Comparison of ENCODE assay signal across 8 cellular contexts in the genomic region with DNA sequence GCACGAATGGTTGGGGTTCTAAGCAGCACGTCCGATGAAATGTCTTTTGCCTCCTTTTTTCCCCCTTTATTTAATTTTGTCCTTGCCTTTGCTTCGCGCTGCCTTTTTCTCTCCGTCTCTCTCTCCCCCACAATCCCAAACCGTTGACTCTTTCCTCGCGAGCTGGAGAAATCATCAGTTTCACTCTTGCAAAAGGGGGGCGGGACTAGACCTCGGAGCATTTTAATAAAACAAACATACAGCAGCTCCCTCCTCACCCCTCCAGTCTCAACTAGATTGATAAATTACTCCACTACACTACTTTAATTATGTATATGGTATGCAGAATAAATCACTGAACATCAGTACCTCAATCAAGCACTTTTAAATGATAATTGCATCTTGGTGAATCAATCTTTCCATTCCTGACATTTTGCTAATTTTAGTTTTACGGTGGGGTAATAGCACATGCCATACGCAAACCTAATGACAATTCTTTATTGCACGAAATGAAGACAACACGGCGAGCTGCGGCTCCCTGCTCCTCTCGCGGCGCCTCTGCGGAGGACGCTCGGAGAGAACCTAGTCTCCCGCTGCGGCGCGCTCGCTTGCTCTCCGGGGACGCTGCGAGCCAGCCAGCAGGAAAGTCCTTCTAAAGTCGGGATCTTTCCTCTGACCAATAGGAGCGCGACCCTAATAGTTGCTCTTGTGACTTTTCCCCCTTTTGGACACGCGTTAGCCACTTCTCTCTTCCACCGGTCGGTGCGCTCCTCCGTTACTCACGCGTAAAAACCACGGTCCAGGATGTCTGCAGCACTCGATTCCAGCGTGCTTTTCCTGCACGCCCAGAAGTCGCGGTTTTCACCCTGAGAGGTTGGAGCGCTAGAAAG. TPM values are rescaled to one million over a fixed set of nuclear protein-coding genes. Genes with fewer than 3 reads are reported as not detected.
A peak's percentile ranks its signal among the peaks of the same experiment; 100 is the strongest.
DNase-seq lines count a peak whose midpoint lies in the region; ATAC-seq and TF ChIP-seq lines count a peak whose summit lies in the region.

No MANE protein-coding gene starts in this region.

- no peaks in the 10 kb centered on the region for H3K27me3 ChIP-seq in ascending aorta
- H3K27me3 ChIP-seq in left ventricle myocardium inferior (ENCODE audit: low read depth), result no peaks in the 10 kb centered on the region
- no peaks in the 10 kb centered on the region for H3K27me3 ChIP-seq in ovary

- peak; percentile 61 for TF ChIP-seq POLR2A in ovary (IDR thresholded peaks at IDR 0.05)

- TF ChIP-seq CTCF in ascending aorta (IDR thresholded peaks at IDR 0.05) (peak in 2 of 3 experiments; percentile 20 to 22), left ventricle myocardium inferior (IDR thresholded peaks at IDR 0.05; ENCODE audit: borderline replicate concordance) (peak; percentile 38), ovary (IDR thresholded peaks at IDR 0.05) (no peak)

- H3K4me1 ChIP-seq in ascending aorta (peaks cover 0 to 3% of the 10 kb centered on the region in 2 donors), left ventricle myocardium inferior (peaks cover 66% of the 10 kb centered on the region), ovary (ENCODE audit: insufficient read depth) (peaks cover 3% of the 10 kb centered on the region)

- TF ChIP-seq EP300 in ovary (IDR thresholded peaks at IDR 0.05), result no peak

- H3K27ac ChIP-seq in ascending aorta, result peak overlapping the region; percentile 90 to 95
- peak overlapping the region; percentile 94 for H3K27ac ChIP-seq in left ventricle myocardium inferior (replicated peaks)
- H3K27ac ChIP-seq in ovary, result peak overlapping the region; percentile 82 to 87

- intact Hi-C loops in ascending aorta (cut with DNase I) (loop anchor here (1.0 to 10.0 kb wide), 10 partner anchors 47 to 1521 kb away; a partner anchor contains a TSS), left ventricle myocardium inferior (cut with micrococcal nuclease) (loop anchor here (5.0 kb wide), 1 partner anchor 56 kb away; no protein-coding TSS in a partner anchor), ovary (cut with DNase I) (loop anchor here (2.0 to 10.0 kb wide), 4 partner anchors 47 to 149 kb away; no protein-coding TSS in a partner anchor)

- 0 to 1% (median 1%) methylated on average over 49 of the region's 49 CpGs for WGBS in ovary, 3 donors

- no peaks in the 10 kb centered on the region for H3K36me3 ChIP-seq in ascending aorta
- no peaks in the 10 kb centered on the region for H3K36me3 ChIP-seq in left ventricle myocardium inferior
- no peaks in the 10 kb centered on the region for H3K36me3 ChIP-seq in ovary

- ATAC-seq in HG03066 (IDR thresholded peaks at IDR 0.05; ENCODE audit: low read depth, unreplicated experiment), result peak; percentile 22

- H3K4me3 ChIP-seq in ascending aorta, result peak overlapping the region; percentile 75 to 83
- H3K4me3 ChIP-seq in left ventricle myocardium inferior, result peak overlapping the region; percentile 79
- peak overlapping the region; percentile 48 for H3K4me3 ChIP-seq in ovary

- peak; percentile 26 for DNase-seq in stimulated activated CD4-positive, alpha-beta T cell treated with anti-CD3 and anti-CD28 coated beads, Interleukin-15, amount 100 ng/mL, for 24 hours
- no peak for DNase-seq in stimulated activated CD4-positive, alpha-beta T cell treated with anti-CD3 and anti-CD28 coated beads, Interleukin-4, amount 100 ng/mL, for 24 hours
- DNase-seq in NOMO-1 (lab: John Stamatoyannopoulos, UW; ENCODE audit: unreplicated experiment in 2 of 2) (peak; percentile 86 to 88), ascending aorta (ENCODE audit: low spot score in 2 of 2) (peak; percentile 29 to 88), left ventricle myocardium inferior (peak; percentile 73), ovary (peak; percentile 70 to 79 (median 74))
- no peak for DNase-seq in central memory CD4-positive, alpha-beta T cell

- no peaks in the 10 kb centered on the region for H3K9me3 ChIP-seq in ascending aorta
- H3K9me3 ChIP-seq in left ventricle myocardium inferior (replicated peaks), result no peaks in the 10 kb centered on the region
- H3K9me3 ChIP-seq in ovary, result no peaks in the 10 kb centered on the region

RNA-seq across cellular contexts. Expression of a gene that starts 0.8 kb away (rescaled TPM):
- total RNA-seq in ascending aorta (138 TPM), left ventricle myocardium inferior (54.2 TPM), ovary (10 to 100 TPM; 27.2 to 91.4 (median 77.5) TPM)
- 10 to 100 TPM; 27.4 to 73.8 TPM for polyA plus RNA-seq in ovary

Comparison
In these comparisons a context has a peak if more than half of its experiments do, and no peak if none do; other contexts are left out.
1. DNase-seq: peak in stimulated activated CD4-positive, alpha-beta T cell treated with anti-CD3 and anti-CD28 coated beads, Interleukin-15, amount 100 ng/mL, for 24 hours (single experiment), NOMO-1 (2 of 2), ascending aorta (2 of 2), left ventricle myocardium inferior (single experiment) and ovary (5 of 5); none in stimulated activated CD4-positive, alpha-beta T cell treated with anti-CD3 and anti-CD28 coated beads, Interleukin-4, amount 100 ng/mL, for 24 hours (single experiment) and central memory CD4-positive, alpha-beta T cell (single experiment).
2. CTCF ChIP-seq: peak in ascending aorta (2 of 3) and left ventricle myocardium inferior (single experiment); none in ovary (0 of 3).
3. Peak in every context shown above with its lines, with median percentiles within 50 percentile points of each other: H3K27ac ChIP-seq and H3K4me3 ChIP-seq.